ENCODE assay signal across 10 cellular contexts in genomic region chr10:117535045-117535751, GRCh38. TPM values are rescaled to one million over a fixed set of nuclear protein-coding genes. Genes with fewer than 3 reads are reported as not detected.
A peak's percentile ranks its signal among the peaks of the same experiment; 100 is the strongest.
DNase-seq lines count a peak whose midpoint lies in the region; ATAC-seq, FAIRE-seq and TF ChIP-seq lines count a peak whose summit lies in the region.
"Had no signal": no experiment of that assay in that cellular context is flagged by ENCODE, and none has a peak within 500 bp of the region (broad histone marks: within the 10 kb centered on the region; RNA-seq: fewer than 3 reads in every experiment).

No MANE protein-coding gene starts in this region.

- no peak for TF ChIP-seq POLR2A in stomach (IDR thresholded peaks at IDR 0.05)

- peaks cover 100% of the 10 kb centered on the region for H3K27me3 ChIP-seq in HUES64 (ENCODE audit: insufficient read depth, low read length)
- H3K27me3 ChIP-seq in dorsolateral prefrontal cortex: peaks cover 0 to 97% (median 85%) of the 10 kb centered on the region in 45 donors
- peaks cover 100% of the 10 kb centered on the region in 2 donors for H3K27me3 ChIP-seq in left lung
- peaks cover 52 to 100% (median 93%) of the 10 kb centered on the region in 3 donors for H3K27me3 ChIP-seq in stomach

- 2% methylated on average over 62 of the region's 62 CpGs for WGBS in HUES64
- 1 to 10% (median 3%) methylated on average over 14 to 62 of the region's 62 CpGs for WGBS in stomach, 5 donors

- H3K4me3 ChIP-seq in HUES64 (ENCODE audit: low read length) (peak overlapping the region; percentile 18; the same call in 1 of the 2 replicates), dorsolateral prefrontal cortex (peak overlapping the region in 48 of 59 donors; percentile 1 to 57 (median 26)), left lung (no peak overlapping the region), stomach (peak overlapping the region in 3 of 4 donors; percentile 13 to 40 (median 34))

- H3K9me3 ChIP-seq in HUES64 (ENCODE audit: insufficient read depth, low read depth, low read length) (no peaks in the 10 kb centered on the region), left lung (no peaks in the 10 kb centered on the region), stomach (no peaks in the 10 kb centered on the region)

- H3K27ac ChIP-seq in HUES64 (ENCODE audit: low read depth, low read length) (no peak overlapping the region), dorsolateral prefrontal cortex (peak overlapping the region in 27 of 59 donors; percentile 7 to 81 (median 46)), left lung (no peak overlapping the region), stomach (no peak overlapping the region)

- TF ChIP-seq CTCF in dorsolateral prefrontal cortex (IDR thresholded peaks at IDR 0.05 in 54 of 56, conservative IDR thresholded peaks at IDR 0.05 in 2 of 56; ENCODE audit: low read depth in 1 of 56, partially characterized antibody in 56 of 56): no peak
- no peak for TF ChIP-seq CTCF in left lung (IDR thresholded peaks at IDR 0.05)
- TF ChIP-seq CTCF in stomach (IDR thresholded peaks at IDR 0.05): no peak
- no peak for TF ChIP-seq CTCF in D721Med (IDR thresholded peaks at IDR 0.05; ENCODE audit: insufficient read depth, missing control alignments)

- ATAC-seq in left lung (peak; percentile 6), GM18502 (IDR thresholded peaks at IDR 0.05; ENCODE audit: poor library complexity, unreplicated experiment) (no peak)
- ATAC-seq: natural killer cell treated with Interleukin-12 subunit alpha and Interleukin-12 subunit beta and Interleukin-15 and Interleukin-18, amount 100 ng/mL, for 72 hours had no signal

- intact Hi-C loops in dorsolateral prefrontal cortex (cut with DNase I) (loop anchor here in 1 of 2 donors (1.0 to 5.0 kb wide), 2 partner anchors 35 to 707 kb away; no protein-coding TSS in a partner anchor), left lung (cut with DNase I) (no loop called here), stomach (cut with DNase I; ENCODE audit: low total_unique reads) (no loop called here)

- no peak overlapping the region for H3K9ac ChIP-seq in HUES64 (ENCODE audit: low read depth, low read length)

- no peak for TF ChIP-seq EP300 in stomach (IDR thresholded peaks at IDR 0.05)

- H3K4me1 ChIP-seq in HUES64 (ENCODE audit: insufficient read depth, low read length) (peaks cover 16% of the 10 kb centered on the region), left lung (peaks cover 7 to 34% of the 10 kb centered on the region in 2 donors), stomach (peaks cover 23 to 56% (median 43%) of the 10 kb centered on the region in 4 donors)

- DNase-seq in dorsolateral prefrontal cortex: no peak
- DNase-seq in left lung: peak in 1 of 2 donors; percentile 75
- no peak for DNase-seq in stomach
- DNase-seq in T-helper 9 cell: no peak
- no peak for DNase-seq in activated naive CD4-positive, alpha-beta T cell treated with Interleukin-2 at 50 U/mL for 16 hours
- no peak for DNase-seq in D721Med (ENCODE audit: insufficient read length, low spot score)

- no peak for FAIRE-seq in D721Med (lab: Jason Lieb, UNC)

- H3K36me3 ChIP-seq in HUES64 (ENCODE audit: insufficient read depth, low read length) (no peaks in the 10 kb centered on the region), left lung (no peaks in the 10 kb centered on the region), stomach (no peaks in the 10 kb centered on the region)

RNA-seq across cellular contexts. Expression of gene EMX2, which starts 7.3 kb away (rescaled TPM):
- polyA plus RNA-seq in HUES64 (2013, experiment 1 of 2): 0.25 TPM
- 0.76 TPM for polyA plus RNA-seq in HUES64 (2013, experiment 2 of 2)
- 10 to 100 TPM in 118 of 120 experiments, 1 to 10 TPM in 2; 8.0 to 53.7 (median 21.6) TPM for total RNA-seq in dorsolateral prefrontal cortex
- not detected for total RNA-seq in left lung
- total RNA-seq in stomach: not detected
- polyA plus RNA-seq in stomach: under 1 TPM in 1 of 3 donors, not detected in 2; 0.18 TPM
- total RNA-seq: natural killer cell treated with Interleukin-12 subunit alpha and Interleukin-12 subunit beta and Interleukin-15 and Interleukin-18, amount 100 ng/mL, for 72 hours; RPMI7951 had no signal

Comparison
In these comparisons a context has a peak if more than half of its experiments do, and no peak if none do; other contexts are left out.
1. H3K4me3 ChIP-seq: peak in HUES64 (single experiment), dorsolateral prefrontal cortex (48 of 59) and stomach (3 of 4); none in left lung (0 of 2).
2. RNA of gene EMX2, which starts 7.3 kb away (total RNA-seq): 8.0 to 53.7 TPM in dorsolateral prefrontal cortex; not detected in left lung and not detected in stomach; every median in the first group is over 4 times any median in the second.